ENCODE assay signal across 8 cellular contexts in the genomic region with DNA sequence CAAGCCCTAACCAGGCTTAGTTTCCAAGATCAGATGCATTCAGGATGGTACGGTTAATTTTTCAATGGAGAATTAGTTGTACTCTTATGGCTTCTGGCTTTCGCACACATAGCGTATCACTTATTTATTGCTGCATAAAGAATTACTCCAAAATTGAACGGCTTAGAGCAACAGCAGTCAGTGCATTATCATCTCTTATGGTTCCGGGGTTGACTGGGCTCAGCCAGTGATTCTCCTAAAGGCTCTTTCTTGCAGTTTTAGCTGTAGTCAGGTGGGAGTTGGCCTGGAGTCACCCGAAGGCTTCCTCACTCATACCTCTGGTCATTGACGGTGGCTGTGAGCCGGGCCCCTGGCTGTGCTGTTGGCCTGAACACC. TPM values are rescaled to one million over a fixed set of nuclear protein-coding genes. Genes with fewer than 3 reads are reported as not detected.
DNase-seq lines count a peak whose midpoint lies in the region; ATAC-seq and TF ChIP-seq lines count a peak whose summit lies in the region.

No MANE protein-coding gene starts in this region.

- DNase-seq in fibroblast of the aortic adventitia (ENCODE audit: low read depth) (no peak), progenitor cell of endocrine pancreas (ENCODE audit: low spot score, unreplicated experiment) (no peak), COLO668 (lab: John Stamatoyannopoulos, UW; ENCODE audit: unreplicated experiment) (no peak), NCI-H1417 (lab: John Stamatoyannopoulos, UW) (no peak)

- H3K4me1 Mint-ChIP-seq in progenitor cell of endocrine pancreas (ENCODE audit: low read depth), result peaks cover 14% of the 10 kb centered on the region

- peak overlapping the region; percentile 92 for H3K4me3 Mint-ChIP-seq in progenitor cell of endocrine pancreas (ENCODE audit: low read depth)

- ATAC-seq in GM21723 (IDR thresholded peaks at IDR 0.05; ENCODE audit: unreplicated experiment) (peak; percentile 38), SK-N-SH treated with all-trans-retinoic acid at 6 μM for 48 hours (peak; percentile 41; the same call in 2 of the 3 replicates), HG03469 (IDR thresholded peaks at IDR 0.05; ENCODE audit: unreplicated experiment) (no peak), GM18517 (IDR thresholded peaks at IDR 0.05; ENCODE audit: unreplicated experiment) (no peak)

- TF ChIP-seq CTCF in fibroblast of the aortic adventitia (IDR thresholded peaks at IDR 0.05; ENCODE audit: insufficient read depth, low read length) (no peak), progenitor cell of endocrine pancreas (IDR thresholded peaks at IDR 0.05; ENCODE audit: unreplicated experiment) (no peak)

- peak overlapping the region; percentile 99 for H3K27ac Mint-ChIP-seq in progenitor cell of endocrine pancreas

- H3K9me3 Mint-ChIP-seq in progenitor cell of endocrine pancreas (ENCODE audit: low read depth), result no peaks in the 10 kb centered on the region

- no peaks in the 10 kb centered on the region for H3K27me3 Mint-ChIP-seq in progenitor cell of endocrine pancreas

- H3K36me3 Mint-ChIP-seq in progenitor cell of endocrine pancreas (ENCODE audit: insufficient read depth), result peaks cover 5% of the 10 kb centered on the region

- peak overlapping the region; percentile 96 for H3K4me3 ChIP-seq in fibroblast of the aortic adventitia (ENCODE audit: low read depth, low read length)

TF ChIP-seq in SK-N-SH treated with all-trans-retinoic acid at 6 μM for 48 hours, 23 proteins besides CTCF, POLR2A, EP300 and RAD21:
- TF ChIP-seq, protein P1, sequence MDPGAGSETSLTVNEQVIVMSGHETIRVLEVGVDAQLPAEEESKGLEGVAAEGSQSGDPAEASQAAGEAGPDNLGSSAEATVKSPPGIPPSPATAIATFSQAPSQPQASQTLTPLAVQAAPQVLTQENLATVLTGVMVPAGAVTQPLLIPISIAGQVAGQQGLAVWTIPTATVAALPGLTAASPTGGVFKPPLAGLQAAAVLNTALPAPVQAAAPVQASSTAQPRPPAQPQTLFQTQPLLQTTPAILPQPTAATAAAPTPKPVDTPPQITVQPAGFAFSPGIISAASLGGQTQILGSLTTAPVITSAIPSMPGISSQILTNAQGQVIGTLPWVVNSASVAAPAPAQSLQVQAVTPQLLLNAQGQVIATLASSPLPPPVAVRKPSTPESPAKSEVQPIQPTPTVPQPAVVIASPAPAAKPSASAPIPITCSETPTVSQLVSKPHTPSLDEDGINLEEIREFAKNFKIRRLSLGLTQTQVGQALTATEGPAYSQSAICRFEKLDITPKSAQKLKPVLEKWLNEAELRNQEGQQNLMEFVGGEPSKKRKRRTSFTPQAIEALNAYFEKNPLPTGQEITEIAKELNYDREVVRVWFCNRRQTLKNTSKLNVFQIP (CRISPR knock-in tag; IDR thresholded peaks at IDR 0.05; ENCODE audit: borderline replicate concordance, low read depth), result no peak
- TF ChIP-seq, protein P2, sequence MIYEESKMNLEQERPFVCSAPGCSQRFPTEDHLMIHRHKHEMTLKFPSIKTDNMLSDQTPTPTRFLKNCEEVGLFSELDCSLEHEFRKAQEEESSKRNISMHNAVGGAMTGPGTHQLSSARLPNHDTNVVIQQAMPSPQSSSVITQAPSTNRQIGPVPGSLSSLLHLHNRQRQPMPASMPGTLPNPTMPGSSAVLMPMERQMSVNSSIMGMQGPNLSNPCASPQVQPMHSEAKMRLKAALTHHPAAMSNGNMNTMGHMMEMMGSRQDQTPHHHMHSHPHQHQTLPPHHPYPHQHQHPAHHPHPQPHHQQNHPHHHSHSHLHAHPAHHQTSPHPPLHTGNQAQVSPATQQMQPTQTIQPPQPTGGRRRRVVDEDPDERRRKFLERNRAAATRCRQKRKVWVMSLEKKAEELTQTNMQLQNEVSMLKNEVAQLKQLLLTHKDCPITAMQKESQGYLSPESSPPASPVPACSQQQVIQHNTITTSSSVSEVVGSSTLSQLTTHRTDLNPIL (CRISPR knock-in tag; IDR thresholded peaks at IDR 0.05; ENCODE audit: low read depth), result no peak
- TF ChIP-seq TOX (CRISPR knock-in tag; IDR thresholded peaks at IDR 0.05; ENCODE audit: borderline replicate concordance), result no peak
- TF ChIP-seq PPARA (CRISPR knock-in tag; IDR thresholded peaks at IDR 0.05; ENCODE audit: borderline replicate concordance), result no peak
- TF ChIP-seq SNAI2 (CRISPR knock-in tag; IDR thresholded peaks at IDR 0.05), result no peak
- TF ChIP-seq, protein P3, sequence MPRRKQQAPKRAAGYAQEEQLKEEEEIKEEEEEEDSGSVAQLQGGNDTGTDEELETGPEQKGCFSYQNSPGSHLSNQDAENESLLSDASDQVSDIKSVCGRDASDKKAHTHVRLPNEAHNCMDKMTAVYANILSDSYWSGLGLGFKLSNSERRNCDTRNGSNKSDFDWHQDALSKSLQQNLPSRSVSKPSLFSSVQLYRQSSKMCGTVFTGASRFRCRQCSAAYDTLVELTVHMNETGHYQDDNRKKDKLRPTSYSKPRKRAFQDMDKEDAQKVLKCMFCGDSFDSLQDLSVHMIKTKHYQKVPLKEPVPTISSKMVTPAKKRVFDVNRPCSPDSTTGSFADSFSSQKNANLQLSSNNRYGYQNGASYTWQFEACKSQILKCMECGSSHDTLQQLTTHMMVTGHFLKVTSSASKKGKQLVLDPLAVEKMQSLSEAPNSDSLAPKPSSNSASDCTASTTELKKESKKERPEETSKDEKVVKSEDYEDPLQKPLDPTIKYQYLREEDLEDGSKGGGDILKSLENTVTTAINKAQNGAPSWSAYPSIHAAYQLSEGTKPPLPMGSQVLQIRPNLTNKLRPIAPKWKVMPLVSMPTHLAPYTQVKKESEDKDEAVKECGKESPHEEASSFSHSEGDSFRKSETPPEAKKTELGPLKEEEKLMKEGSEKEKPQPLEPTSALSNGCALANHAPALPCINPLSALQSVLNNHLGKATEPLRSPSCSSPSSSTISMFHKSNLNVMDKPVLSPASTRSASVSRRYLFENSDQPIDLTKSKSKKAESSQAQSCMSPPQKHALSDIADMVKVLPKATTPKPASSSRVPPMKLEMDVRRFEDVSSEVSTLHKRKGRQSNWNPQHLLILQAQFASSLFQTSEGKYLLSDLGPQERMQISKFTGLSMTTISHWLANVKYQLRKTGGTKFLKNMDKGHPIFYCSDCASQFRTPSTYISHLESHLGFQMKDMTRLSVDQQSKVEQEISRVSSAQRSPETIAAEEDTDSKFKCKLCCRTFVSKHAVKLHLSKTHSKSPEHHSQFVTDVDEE (CRISPR knock-in tag; IDR thresholded peaks at IDR 0.05), result no peak
- TF ChIP-seq ISL1 (CRISPR knock-in tag; IDR thresholded peaks at IDR 0.05), result no peak
- no peak for TF ChIP-seq ZNF70 (CRISPR knock-in tag; IDR thresholded peaks at IDR 0.05)
- TF ChIP-seq, protein P4, sequence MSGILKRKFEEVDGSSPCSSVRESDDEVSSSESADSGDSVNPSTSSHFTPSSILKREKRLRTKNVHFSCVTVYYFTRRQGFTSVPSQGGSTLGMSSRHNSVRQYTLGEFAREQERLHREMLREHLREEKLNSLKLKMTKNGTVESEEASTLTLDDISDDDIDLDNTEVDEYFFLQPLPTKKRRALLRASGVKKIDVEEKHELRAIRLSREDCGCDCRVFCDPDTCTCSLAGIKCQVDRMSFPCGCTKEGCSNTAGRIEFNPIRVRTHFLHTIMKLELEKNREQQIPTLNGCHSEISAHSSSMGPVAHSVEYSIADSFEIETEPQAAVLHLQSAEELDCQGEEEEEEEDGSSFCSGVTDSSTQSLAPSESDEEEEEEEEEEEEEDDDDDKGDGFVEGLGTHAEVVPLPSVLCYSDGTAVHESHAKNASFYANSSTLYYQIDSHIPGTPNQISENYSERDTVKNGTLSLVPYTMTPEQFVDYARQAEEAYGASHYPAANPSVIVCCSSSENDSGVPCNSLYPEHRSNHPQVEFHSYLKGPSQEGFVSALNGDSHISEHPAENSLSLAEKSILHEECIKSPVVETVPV (CRISPR knock-in tag; IDR thresholded peaks at IDR 0.05), result no peak
TF ChIP-seq in SK-N-SH treated with all-trans-retinoic acid at 6 μM for 48 hours: peak in this region for 0.

RNA-seq across cellular contexts. Expression of a gene that starts 0.6 kb away (rescaled TPM):
- total RNA-seq in fibroblast of the aortic adventitia (ENCODE audit: low replicate concordance) (62.4 and 133 TPM in 2 replicates), progenitor cell of endocrine pancreas (98.0 and 101 TPM in 2 replicates)

RNA-seq across cellular contexts. Expression of a gene that starts 43.3 kb away (rescaled TPM):
- total RNA-seq in fibroblast of the aortic adventitia (ENCODE audit: low replicate concordance), result 9.3 and 9.4 TPM in 2 replicates
- 21.2 and 21.8 TPM in 2 replicates for total RNA-seq in progenitor cell of endocrine pancreas

Comparison
In these comparisons a context has a peak if more than half of its experiments do, and no peak if none do; other contexts are left out.
1. ATAC-seq: peak in GM21723 (single experiment) and SK-N-SH treated with all-trans-retinoic acid at 6 μM for 48 hours (single experiment); none in HG03469 (single experiment) and GM18517 (single experiment).